In genomic region chr5:124651663-124652513, GRCh38 we compare ENCODE assay signal across 8 cellular contexts.
DNase-seq lines count a peak whose midpoint lies in the region; ATAC-seq and TF ChIP-seq lines count a peak whose summit lies in the region.

No MANE protein-coding gene starts in this region.

- H3K27ac ChIP-seq in heart right ventricle, result peak overlapping the region; percentile 25 to 96 (median 82)

- WGBS in heart right ventricle, 2 donors, result 3 to 4% methylated on average over 54 of the region's 54 CpGs

- H3K9ac ChIP-seq in adipocyte (ENCODE audit: low read length), result peak overlapping the region; percentile 89

- H3K36me3 ChIP-seq in adipocyte (ENCODE audit: control insufficient read depth, insufficient read depth, low read length, severe bottlenecking), result peaks cover 8% of the 10 kb centered on the region
- H3K36me3 ChIP-seq in heart right ventricle, result peaks cover 0 to 18% (median 0%) of the 10 kb centered on the region in 9 donors

- H3K4me1 ChIP-seq in adipocyte (ENCODE audit: control insufficient read depth, insufficient read depth, low read length) (peaks cover 59% of the 10 kb centered on the region), heart right ventricle (peaks cover 3 to 83% (median 64%) of the 10 kb centered on the region in 9 donors)

- peak overlapping the region; percentile 83 for H3K4me3 ChIP-seq in adipocyte (ENCODE audit: low read length)
- peak overlapping the region in 9 of 10 donors; percentile 39 to 65 (median 59) for H3K4me3 ChIP-seq in heart right ventricle

- ATAC-seq in GM18907 (IDR thresholded peaks at IDR 0.05; ENCODE audit: unreplicated experiment), result peak; percentile 28
- peak; percentile 48 for ATAC-seq in HG03432 (IDR thresholded peaks at IDR 0.05; ENCODE audit: unreplicated experiment)
- ATAC-seq in heart right ventricle, result peak; percentile 85 to 91 (median 87)
- peak; percentile 85 for ATAC-seq in omental fat pad (ENCODE audit: low FRiP score)
- no peak for ATAC-seq in HG03469 (IDR thresholded peaks at IDR 0.05; ENCODE audit: unreplicated experiment)

- no peaks in the 10 kb centered on the region for H3K9me3 ChIP-seq in adipocyte (ENCODE audit: control insufficient read depth, low read length)
- no peaks in the 10 kb centered on the region for H3K9me3 ChIP-seq in heart right ventricle

- intact Hi-C loops in heart right ventricle (cut with DNase I), result loop anchor here in 8 of 10 donors (2.0 to 10.0 kb wide), 10 partner anchors 93 to 895 kb away; partner anchors contain the start of gene ZNF608 (in 7 of the 8)

- H3K27me3 ChIP-seq in adipocyte (replicated peaks; ENCODE audit: control insufficient read depth, insufficient read depth, low read length) (no peaks in the 10 kb centered on the region), heart right ventricle (peaks cover 0 to 78% (median 0%) of the 10 kb centered on the region in 7 donors)

- peak; percentile 27 to 94 (median 80) for DNase-seq in C1 segment of cervical spinal cord (lab: John Stamatoyannopoulos, UW)
- DNase-seq in NCI-H748 (lab: John Stamatoyannopoulos, UW; ENCODE audit: unreplicated experiment), result peak; percentile 94
- peak; percentile 96 for DNase-seq in adipocyte (ENCODE audit: low read depth)
- DNase-seq in heart right ventricle, result peak; percentile 84 to 87
- DNase-seq in omental fat pad (ENCODE audit: low spot score), result no peak

- no peak for TF ChIP-seq CTCF in heart right ventricle (IDR thresholded peaks at IDR 0.05)
- TF ChIP-seq CTCF in omental fat pad (IDR thresholded peaks at IDR 0.05), result no peak
